In genomic region chr9:21504113-21504512, GRCh38 we compare ENCODE assay signal across 2 cellular contexts.
TF ChIP-seq lines count a peak whose summit lies in the region.

No MANE protein-coding gene starts in this region.

TF ChIP-seq in A549, 52 proteins besides CTCF, POLR2A, EP300 and RAD21 (continued from another document):
- TF ChIP-seq HDAC2 (IDR thresholded peaks at IDR 0.05) = no peak
- 0 out of 2 replicates have a peak, but pooled peaks have one; percentile 58 for TF ChIP-seq RARB (CRISPR knock-in tag; IDR thresholded peaks at IDR 0.05)
- no peak for TF ChIP-seq NR3C1 (IDR thresholded peaks at IDR 0.05)
- TF ChIP-seq RFX5 (IDR thresholded peaks at IDR 0.05) = no peak
- TF ChIP-seq CEBPB (IDR thresholded peaks at IDR 0.05) = no peak
- TF ChIP-seq FOSB (CRISPR knock-in tag; IDR thresholded peaks at IDR 0.05) = peak; percentile 62; the same call in 1 of the 2 replicates

TF ChIP-seq in IMR-90, 13 proteins besides CTCF, POLR2A, EP300 and RAD21:
- TF ChIP-seq BHLHE40 (IDR thresholded peaks at IDR 0.05; ENCODE audit: low read depth, low read length) (no peak), USF2 (IDR thresholded peaks at IDR 0.05; ENCODE audit: low read depth, low read length) (no peak), MXI1 (IDR thresholded peaks at IDR 0.05; ENCODE audit: borderline replicate concordance, low read depth, low read length) (no peak), RFX5 (IDR thresholded peaks at IDR 0.05; ENCODE audit: low read depth, low read length) (no peak)
